In the genomic region with DNA sequence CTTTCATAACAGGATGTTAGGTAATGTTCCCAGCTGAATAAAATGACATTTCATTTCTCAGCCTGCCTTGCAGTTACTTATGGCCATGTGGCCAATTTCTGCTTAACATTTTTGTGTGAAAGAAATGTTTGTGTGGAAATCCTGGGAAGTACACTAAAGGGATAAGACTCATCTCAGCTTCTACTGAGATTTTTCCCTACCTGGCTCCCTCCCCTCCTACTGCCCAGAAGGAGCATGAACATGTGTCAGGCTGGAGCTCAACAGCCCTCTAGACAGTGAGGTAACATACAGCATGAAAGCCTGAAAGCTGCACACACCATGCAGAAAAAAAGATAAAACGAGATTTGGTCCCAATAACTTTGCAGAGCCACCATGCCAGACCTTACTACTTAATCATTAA, we compare ENCODE assay signal across 25 cellular contexts.
"Had no signal": no experiment of that assay in that cellular context is flagged by ENCODE, and none has a peak within 500 bp of the region (broad histone marks: within the 10 kb centered on the region; RNA-seq: fewer than 3 reads in every experiment).

No MANE protein-coding gene starts in this region.

- DNase-seq: colonic mucosa; cortex of kidney; effector CD8-positive, alpha-beta T cell; effector memory CD8-positive, alpha-beta T cell; endodermal cell; erythroblast; esophagus squamous epithelium; foreskin fibroblast; foreskin melanocyte; gastrocnemius medialis; heart left ventricle; hypothalamus; immature natural killer cell; islet precursor cell; kidney; kidney glomerular epithelial cell; left colon; left ventricle myocardium superior; lower lobe of right lung; mesenchymal stem cell; mucosa of descending colon; naive B cell; naive thymus-derived CD8-positive, alpha-beta T cell had no signal

- ATAC-seq: effector memory CD8-positive, alpha-beta T cell; esophagus mucosa; gastrocnemius medialis; heart left ventricle; left colon; left lobe of liver; left ventricle myocardium superior; lower lobe of right lung; mucosa of descending colon; naive thymus-derived CD8-positive, alpha-beta T cell had no signal
